Comparison of ENCODE assay signal across 1 cellular context in the genomic region with DNA sequence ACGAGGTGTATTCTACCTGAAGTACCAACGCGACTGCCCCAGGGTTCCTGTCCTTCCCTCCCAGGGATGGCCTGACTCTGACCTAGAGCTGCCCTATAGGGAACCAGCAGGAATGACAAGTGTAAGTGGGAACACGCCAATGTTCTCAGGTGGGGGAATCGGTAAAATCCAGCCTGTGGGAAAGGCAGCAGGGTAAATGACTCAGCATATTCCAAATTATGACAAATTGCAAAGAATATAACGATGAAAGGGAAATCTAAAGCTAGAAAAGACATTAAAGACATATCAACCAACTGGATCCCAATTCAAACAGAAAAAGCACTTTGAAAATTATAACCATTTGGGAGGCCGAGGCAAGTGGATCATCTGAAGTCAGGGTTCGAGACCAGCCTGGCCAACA.
TF ChIP-seq lines count a peak whose summit lies in the region.

No MANE protein-coding gene starts in this region.

TF ChIP-seq in GM23338, 12 proteins besides CTCF, POLR2A, EP300 and RAD21 (continued from another document):
- TF ChIP-seq, protein P1, sequence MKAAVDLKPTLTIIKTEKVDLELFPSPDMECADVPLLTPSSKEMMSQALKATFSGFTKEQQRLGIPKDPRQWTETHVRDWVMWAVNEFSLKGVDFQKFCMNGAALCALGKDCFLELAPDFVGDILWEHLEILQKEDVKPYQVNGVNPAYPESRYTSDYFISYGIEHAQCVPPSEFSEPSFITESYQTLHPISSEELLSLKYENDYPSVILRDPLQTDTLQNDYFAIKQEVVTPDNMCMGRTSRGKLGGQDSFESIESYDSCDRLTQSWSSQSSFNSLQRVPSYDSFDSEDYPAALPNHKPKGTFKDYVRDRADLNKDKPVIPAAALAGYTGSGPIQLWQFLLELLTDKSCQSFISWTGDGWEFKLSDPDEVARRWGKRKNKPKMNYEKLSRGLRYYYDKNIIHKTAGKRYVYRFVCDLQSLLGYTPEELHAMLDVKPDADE (IDR thresholded peaks at IDR 0.05) = no peak
